In genomic region chr13:41026806-41027205, GRCh38 we compare ENCODE assay signal across 32 cellular contexts.
"Had no signal": no experiment of that assay in that cellular context is flagged by ENCODE, and none has a peak within 500 bp of the region (broad histone marks: within the 10 kb centered on the region; RNA-seq: fewer than 3 reads in every experiment).

No MANE protein-coding gene starts in this region.

- H3K27ac ChIP-seq: ascending aorta, breast epithelium, epithelial cell of prostate, esophagus squamous epithelium had no signal

- H3K36me3 ChIP-seq: ascending aorta, breast epithelium had no signal

- DNase-seq: activated CD4-positive, alpha-beta memory T cell treated with anti-CD3 and anti-CD28 coated beads, Interleukin-2, amount 10 ng/mL, durations not matched to agents 7 days and 5 days; activated CD4-positive, alpha-beta T cell treated with anti-CD3 and anti-CD28 coated beads for 36 hours; activated CD4-positive, alpha-beta T cell treated with anti-CD3 and anti-CD28 coated beads, Interleukin-2, amount 10 ng/mL, durations not matched to agents 7 days and 5 days; activated CD4-positive, alpha-beta T cell treated with anti-CD3 and anti-CD28 coated beads, Interleukin-2, amount 50 U/mL, for 4 hours; activated CD4-positive, CD25-positive, alpha-beta regulatory T cell; activated CD4-positive, CD25-positive, alpha-beta regulatory T cell treated with anti-CD3 and anti-CD28 coated beads, Interleukin-2, amount 50 U/mL, for 72 hours; activated CD8-positive, alpha-beta memory T cell treated with anti-CD3 and anti-CD28 coated beads, Interleukin-2, amount 50 U/mL, for 48 hours; activated effector memory CD4-positive, alpha-beta T cell treated with Interleukin-2 at 50 U/mL for 16 hours; activated gamma-delta T cell treated with Interleukin-2 at 50 U/mL for 16 hours; activated naive CD4-positive, alpha-beta T cell treated with anti-CD3 and anti-CD28 coated beads, Interleukin-2, amount 50 U/mL, for 16 hours; activated naive CD4-positive, alpha-beta T cell treated with Interleukin-2 at 50 U/mL for 16 hours; activated naive CD8-positive, alpha-beta T cell treated with anti-CD3 and anti-CD28 coated beads, Interleukin-2, amount 10 ng/mL, durations not matched to agents 7 days and 5 days; activated T-cell treated with anti-CD3 and anti-CD28 coated beads for 4 hours; activated T-cell treated with anti-CD3 and anti-CD28 coated beads, Interleukin-2, amount 50 U/mL, for 24 hours; activated T-cell treated with anti-CD3 and anti-CD28 coated beads, Interleukin-2, amount 50 U/mL, for 72 hours; caudate nucleus; cortex of kidney; dermis blood vessel endothelial cell; effector CD4-positive, alpha-beta T cell; effector memory CD8-positive, alpha-beta T cell; esophagus squamous epithelium; foreskin fibroblast; head of caudate nucleus; T-helper 2 cell had no signal

- H3K27me3 ChIP-seq: ascending aorta, breast epithelium, esophagus squamous epithelium had no signal

- H3K4me1 ChIP-seq: ascending aorta, breast epithelium had no signal

- H3K4me3 ChIP-seq: ascending aorta, breast epithelium, esophagus squamous epithelium had no signal

- ATAC-seq: activated CD4-positive, alpha-beta T cell treated with anti-CD3 and anti-CD28 coated beads for 36 hours; activated T-cell treated with anti-CD3 and anti-CD28 coated beads, Interleukin-2, amount 50 U/mL, for 72 hours; activated T-helper 17 cell treated with anti-CD3 and anti-CD28 coated beads, Interleukin-2, amount 50 U/mL, for 72 hours; effector memory CD8-positive, alpha-beta T cell had no signal

- H3K9me3 ChIP-seq: ascending aorta, breast epithelium, esophagus squamous epithelium had no signal

- FAIRE-seq: colon, endometrium, endothelial cell of umbilical vein, frontal cortex had no signal
